1 cellular context compared by ENCODE assay signal in the genomic region with DNA sequence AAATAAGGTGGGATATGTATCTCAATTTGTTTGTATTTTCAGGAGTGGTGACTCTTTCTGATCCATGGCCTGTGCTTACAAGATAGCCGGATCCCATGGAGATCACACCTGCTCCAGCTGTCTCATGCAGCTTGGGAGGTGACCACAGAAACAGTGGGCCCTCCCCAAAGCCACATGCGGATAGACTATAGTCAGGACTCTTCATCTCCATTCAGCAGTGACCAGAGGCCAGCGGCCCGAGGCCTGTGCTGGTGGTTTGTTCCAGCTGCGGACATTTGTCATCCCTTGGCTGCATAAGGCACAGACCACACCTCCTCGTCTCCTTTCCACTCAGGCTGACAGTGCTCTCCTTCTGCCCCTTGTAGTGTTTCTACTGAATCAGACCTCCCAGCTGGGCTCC.
TF ChIP-seq lines count a peak whose summit lies in the region.

No MANE protein-coding gene starts in this region.

TF ChIP-seq in K562, 482 proteins besides CTCF, POLR2A, EP300 and RAD21 (continues in another document):
- TF ChIP-seq ARID1B (IDR thresholded peaks at IDR 0.05) (peak; percentile 53; the same call in 1 of the 2 replicates), RREB1 (CRISPR knock-in tag; IDR thresholded peaks at IDR 0.05) (no peak), TEAD4 (IDR thresholded peaks at IDR 0.05; ENCODE audit: low read length) (peak; percentile 61), TEAD4 (CRISPR knock-in tag; IDR thresholded peaks at IDR 0.05; ENCODE audit: borderline replicate concordance) (no peak), FOXP1 (CRISPR knock-in tag; IDR thresholded peaks at IDR 0.05) (0 out of 2 replicates have a peak, but pooled peaks have one; percentile 32), CBFA2T2 (conservative IDR thresholded peaks at IDR 0.05) (peak; percentile 61), PRDM10 (IDR thresholded peaks at IDR 0.05; ENCODE audit: partially characterized antibody) (peak; percentile 80), E2F6 (IDR thresholded peaks at IDR 0.05; ENCODE audit: borderline replicate concordance in 1 of 2, extremely low read depth in 1 of 2, insufficient read depth in 1 of 2, insufficient read length in 1 of 2, low read depth in 1 of 2, low read length in 1 of 2, poor library complexity in 1 of 2, severe bottlenecking in 1 of 2) (peak in 1 of 2 experiments; percentile 9), STAT5B (CRISPR knock-in tag; IDR thresholded peaks at IDR 0.05) (no peak), PTRF (tag; IDR thresholded peaks at IDR 0.05) (no peak), BCLAF1 (IDR thresholded peaks at IDR 0.05; ENCODE audit: borderline replicate concordance in 1 of 2, control insufficient read depth in 1 of 2, low read depth in 2 of 2, low read length in 1 of 2) (no peak), ARID3B (CRISPR knock-in tag; IDR thresholded peaks at IDR 0.05; ENCODE audit: borderline replicate concordance) (no peak), MEIS2 (IDR thresholded peaks at IDR 0.05; ENCODE audit: partially characterized antibody) (no peak), IRF2 (CRISPR knock-in tag; IDR thresholded peaks at IDR 0.05) (no peak), L3MBTL2 (IDR thresholded peaks at IDR 0.05) (peak; percentile 27; the same call in 1 of the 2 replicates), MIER1 (IDR thresholded peaks at IDR 0.05; ENCODE audit: low read depth) (no peak), TCF7 (IDR thresholded peaks at IDR 0.05; ENCODE audit: borderline replicate concordance) (no peak), ZNF589 (CRISPR knock-in tag; IDR thresholded peaks at IDR 0.05; ENCODE audit: low read depth) (peak; percentile 38; the same call in 1 of the 2 replicates), TAL1 (IDR thresholded peaks at IDR 0.05) (peak; percentile 49; the same call in 1 of the 2 replicates), ZNF316 (IDR thresholded peaks at IDR 0.05) (no peak), TCF3 (CRISPR knock-in tag; IDR thresholded peaks at IDR 0.05) (peak; percentile 80), NKRF (IDR thresholded peaks at IDR 0.05; ENCODE audit: borderline replicate concordance) (no peak), NR2F6 (CRISPR knock-in tag; IDR thresholded peaks at IDR 0.05) (no peak)
- TF ChIP-seq, protein P1, sequence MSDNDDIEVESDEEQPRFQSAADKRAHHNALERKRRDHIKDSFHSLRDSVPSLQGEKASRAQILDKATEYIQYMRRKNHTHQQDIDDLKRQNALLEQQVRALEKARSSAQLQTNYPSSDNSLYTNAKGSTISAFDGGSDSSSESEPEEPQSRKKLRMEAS (CRISPR knock-in tag; IDR thresholded peaks at IDR 0.05), result peak; percentile 89
